Comparison of ENCODE assay signal across 8 cellular contexts in genomic region chr5:134527961-134528424, GRCh38. TPM values are rescaled to one million over a fixed set of nuclear protein-coding genes. Genes with fewer than 3 reads are reported as not detected.
DNase-seq lines count a peak whose midpoint lies in the region; ATAC-seq, FAIRE-seq and TF ChIP-seq lines count a peak whose summit lies in the region.

No MANE protein-coding gene starts in this region.

- no peak for TF ChIP-seq POLR2A in NB4 (IDR thresholded peaks at IDR 0.05; ENCODE audit: extremely low read depth, insufficient read length)

- H4K20me1 ChIP-seq in neural cell (ENCODE audit: insufficient read depth), result no peaks in the 10 kb centered on the region

- no peak for TF ChIP-seq RAD21 in neural cell (conservative IDR thresholded peaks at IDR 0.05)

- no peaks in the 10 kb centered on the region for H3K9me2 ChIP-seq in neural cell (ENCODE audit: insufficient read depth, low read length)

- H3K27ac Mint-ChIP-seq in effector memory CD8-positive, alpha-beta T cell, result peak overlapping the region; percentile 94 to 99

- H3K9me3 Mint-ChIP-seq in effector memory CD8-positive, alpha-beta T cell, result no peaks in the 10 kb centered on the region

- H3K36me3 ChIP-seq in neural cell (ENCODE audit: insufficient read depth, low read length), result no peaks in the 10 kb centered on the region

- H3F3A ChIP-seq in neural cell (ENCODE audit: insufficient read depth, low read length, poor library complexity, severe bottlenecking), result no peaks in the 10 kb centered on the region

- H3K4me1 Mint-ChIP-seq in effector memory CD8-positive, alpha-beta T cell (ENCODE audit: low read depth in 2 of 2), result peaks cover 47 to 53% of the 10 kb centered on the region in 2 donors

- peaks cover 59% of the 10 kb centered on the region for H3K36me3 Mint-ChIP-seq in effector memory CD8-positive, alpha-beta T cell (ENCODE audit: insufficient read depth)

- no peak overlapping the region for H3K4me2 ChIP-seq in neural cell (ENCODE audit: low read length)

- TF ChIP-seq EP300 in neural cell (conservative IDR thresholded peaks at IDR 0.05; ENCODE audit: poor library complexity, severe bottlenecking), result no peak

- peak overlapping the region; percentile 93 to 94 for H3K4me3 Mint-ChIP-seq in effector memory CD8-positive, alpha-beta T cell

- H3K79me2 ChIP-seq in neural cell (replicated peaks; ENCODE audit: insufficient read depth, low read length), result no peaks in the 10 kb centered on the region

- peaks cover 41% of the 10 kb centered on the region for H3K27me3 ChIP-seq in neural cell (ENCODE audit: insufficient read depth, low read depth, low read length)

- TF ChIP-seq CTCF in C4-2B (conservative IDR thresholded peaks at IDR 0.05) (no peak), NB4 (IDR thresholded peaks at IDR 0.05; ENCODE audit: low read depth, low read length) (no peak), neural cell (IDR thresholded peaks at IDR 0.05; ENCODE audit: poor library complexity, severe bottlenecking) (no peak)

- H3K9me3 ChIP-seq in neural cell (ENCODE audit: low read length), result no peaks in the 10 kb centered on the region

- DNase-seq in NB4 (ENCODE audit: low read depth) (no peak), RCC 7860 (ENCODE audit: low spot score) (no peak), HUDEP-2 (lab: John Stamatoyannopoulos, UW; ENCODE audit: unreplicated experiment in 76 of 76) (no peak)
- no peak for DNase-seq in effector memory CD8-positive, alpha-beta T cell

- H3K27me3 Mint-ChIP-seq in effector memory CD8-positive, alpha-beta T cell, result no peaks in the 10 kb centered on the region

- no peak for ATAC-seq in effector memory CD8-positive, alpha-beta T cell (replicated peaks)
- no peak for ATAC-seq in HG02610 (IDR thresholded peaks at IDR 0.05; ENCODE audit: unreplicated experiment)
- ATAC-seq in GM18873 (IDR thresholded peaks at IDR 0.05; ENCODE audit: low FRiP score, unreplicated experiment), result no peak

- no peak overlapping the region for H2AFZ ChIP-seq in neural cell (ENCODE audit: low read depth, low read length)

- H3K9ac ChIP-seq in neural cell (ENCODE audit: low read length), result peak overlapping the region; percentile 80

- peak overlapping the region; percentile 91 for H3K27ac ChIP-seq in C4-2B
- no peak overlapping the region for H3K27ac ChIP-seq in neural cell (ENCODE audit: low read length)

- H3K4me3 ChIP-seq in NB4 (ENCODE audit: low read depth, low read length) (peak overlapping the region; percentile 76), neural cell (ENCODE audit: low read length) (peak overlapping the region; percentile 92)

- FAIRE-seq in RCC 7860 (lab: Jason Lieb, UNC), result no peak

TF ChIP-seq in neural cell, 6 proteins besides CTCF, POLR2A, EP300 and RAD21:
- TF ChIP-seq REST (IDR thresholded peaks at IDR 0.05; ENCODE audit: borderline replicate concordance) (no peak), MXI1 (conservative IDR thresholded peaks at IDR 0.05; ENCODE audit: poor library complexity, severe bottlenecking) (no peak), TAF1 (IDR thresholded peaks at IDR 0.05; ENCODE audit: low read depth) (no peak), SMC3 (conservative IDR thresholded peaks at IDR 0.05; ENCODE audit: poor library complexity) (no peak), EZH2 (IDR thresholded peaks at IDR 0.05; ENCODE audit: borderline replicate concordance, insufficient read depth, low read length, poor library complexity, severe bottlenecking) (no peak), POLR2AphosphoS5 (IDR thresholded peaks at IDR 0.05) (no peak)

RNA-seq across cellular contexts. Expression of gene JADE2, which starts 2.5 kb away (rescaled TPM):
- 0.84 and 1.9 TPM in 2 replicates for polyA plus RNA-seq in neural cell
- polyA minus RNA-seq in neural cell, result 1.3 and 2.2 TPM in 2 replicates
